In genomic region chr12:55037349-55037748, GRCh38 we compare ENCODE assay signal across 36 cellular contexts. TPM values are rescaled to one million over a fixed set of nuclear protein-coding genes. Genes with fewer than 3 reads are reported as not detected.
DNase-seq lines count a peak whose midpoint lies in the region; ATAC-seq, FAIRE-seq and TF ChIP-seq lines count a peak whose summit lies in the region.
"Had no signal": no experiment of that assay in that cellular context is flagged by ENCODE, and none has a peak within 500 bp of the region (broad histone marks: within the 10 kb centered on the region; RNA-seq: fewer than 3 reads in every experiment).

No MANE protein-coding gene starts in this region.

- H3K27me3 ChIP-seq in body of pancreas (no peaks in the 10 kb centered on the region), pancreas (no peaks in the 10 kb centered on the region), gastroesophageal sphincter (peaks cover 42% of the 10 kb centered on the region)

- DNase-seq in NCI-H2171 treated with DMSO at 0.1 percent for 48 hours (lab: John Stamatoyannopoulos, UW) (peak; percentile 63), NCI-H2171 (lab: John Stamatoyannopoulos, UW) (no peak), CD14-positive monocyte (ENCODE audit: low spot score) (no peak), body of pancreas (peak in 3 of 4 donors; percentile 30 to 59 (median 53)), pancreas (peak in 4 of 6 donors; percentile 18 to 54 (median 33)), KBM-7 (no peak), activated gamma-delta T cell treated with Interleukin-2 at 50 U/mL for 16 hours (no peak)
- DNase-seq: activated CD8-positive, alpha-beta memory T cell treated with anti-CD3 and anti-CD28 coated beads for 24 hours; activated effector memory CD4-positive, alpha-beta T cell treated with anti-CD3 and anti-CD28 coated beads, Interleukin-2, amount 50 U/mL, for 16 hours; activated T-cell treated with anti-CD3 and anti-CD28 coated beads, Interleukin-2, amount 50 U/mL, for 1 hour; Calu3; dorsolateral prefrontal cortex; left ventricle myocardium inferior; MG63; natural killer cell; NCI-H1436 treated with DMSO at 0.1 percent for 48 hours; NCI-H2227 treated with DMSO at 0.1 percent for 48 hours; NCI-H526 treated with DMSO at 0.1 percent for 48 hours; stimulated activated CD4-positive, alpha-beta T cell treated with anti-CD3 and anti-CD28 coated beads, Interleukin-2, amount 100 ng/mL, for 24 hours; T-cell; trophoblast cell had no signal

- H3K36me3 Mint-ChIP-seq in CD14-positive monocyte = peaks cover 0 to 2% of the 10 kb centered on the region in 2 donors
- H3K36me3 Mint-ChIP-seq: mesothelial cell of epicardium, natural killer cell, T-cell had no signal

- H3K4me3 ChIP-seq in body of pancreas (no peak overlapping the region), pancreas (no peak overlapping the region), gastroesophageal sphincter (no peak overlapping the region)
- H3K4me3 ChIP-seq: dorsolateral prefrontal cortex, K562, left ventricle myocardium inferior, MG63 had no signal

- in situ Hi-C loops in KBM-7 (cut with MboI; ENCODE audit: low pct_unique_long_range_greater_than_20kb, low sequenced_read_pairs) = no loop called here

- H3K4me3 Mint-ChIP-seq in CD14-positive monocyte = peak overlapping the region in 1 of 2 donors; percentile 56
- H3K4me3 Mint-ChIP-seq: mesothelial cell of epicardium had no signal

- H3K36me3 ChIP-seq in body of pancreas (replicated peaks in 1 of 2; ENCODE audit: insufficient read depth in 1 of 2, low read depth in 2 of 2) (no peaks in the 10 kb centered on the region), pancreas (no peaks in the 10 kb centered on the region), gastroesophageal sphincter (no peaks in the 10 kb centered on the region)
- H3K36me3 ChIP-seq: left ventricle myocardium inferior, MG63 had no signal

- ATAC-seq in body of pancreas (peak; percentile 35), pancreas (peak; percentile 77 to 87 (median 84)), gastroesophageal sphincter (no peak)
- ATAC-seq: activated CD4-positive, CD25-positive, alpha-beta regulatory T cell treated with anti-CD3 and anti-CD28 coated beads, Interleukin-2, amount 50 U/mL, for 24 hours; K562; natural killer cell had no signal

- TF ChIP-seq EP300 in gastroesophageal sphincter (IDR thresholded peaks at IDR 0.05) = no peak

- H3K4me1 Mint-ChIP-seq in CD14-positive monocyte = peaks cover 66% of the 10 kb centered on the region
- H3K4me1 Mint-ChIP-seq: mesothelial cell of epicardium had no signal

- FAIRE-seq in pancreas (lab: Jason Lieb, UNC) = no peak
- FAIRE-seq: K562, TTC549 had no signal

- H3K27ac ChIP-seq in body of pancreas (no peak overlapping the region), pancreas (no peak overlapping the region), gastroesophageal sphincter (no peak overlapping the region)
- H3K27ac ChIP-seq: dorsolateral prefrontal cortex, left ventricle myocardium inferior, RWPE1 had no signal

- TF ChIP-seq CTCF in CD14-positive monocyte (IDR thresholded peaks at IDR 0.05) (no peak), body of pancreas (IDR thresholded peaks at IDR 0.05) (peak in 2 of 7 experiments; percentile 9 to 18), pancreas (IDR thresholded peaks at IDR 0.05) (no peak), gastroesophageal sphincter (IDR thresholded peaks at IDR 0.05) (no peak)

- no peaks in the 10 kb centered on the region for H3K27me3 Mint-ChIP-seq in CD14-positive monocyte (ENCODE audit: low read depth in 3 of 3)

- peak overlapping the region in 6 of 7 donors; percentile 8 to 85 (median 78) for H3K27ac Mint-ChIP-seq in CD14-positive monocyte
- H3K27ac Mint-ChIP-seq: mesothelial cell of epicardium had no signal

- H3K9me3 Mint-ChIP-seq in CD14-positive monocyte = no peaks in the 10 kb centered on the region
- H3K9me3 Mint-ChIP-seq: mesothelial cell of epicardium, natural killer cell, T-cell had no signal

- intact Hi-C loops in CD14-positive monocyte (cut with micrococcal nuclease) (loop anchor here in 1 of 2 donors (5.0 kb wide), 1 partner anchor 40 kb away; no protein-coding TSS in a partner anchor), body of pancreas (cut with DNase I) (no loop called here), pancreas (cut with DNase I) (no loop called here)

- TF ChIP-seq POLR2A in body of pancreas (IDR thresholded peaks at IDR 0.05) (no peak), gastroesophageal sphincter (IDR thresholded peaks at IDR 0.05) (no peak)

- H3K9me3 ChIP-seq in body of pancreas = no peaks in the 10 kb centered on the region
- H3K9me3 ChIP-seq in pancreas = no peaks in the 10 kb centered on the region
- H3K9me3 ChIP-seq in gastroesophageal sphincter = no peaks in the 10 kb centered on the region
- H3K9me3 ChIP-seq: left ventricle myocardium inferior, MG63 had no signal

- H3K4me1 ChIP-seq in body of pancreas (peaks cover 7% of the 10 kb centered on the region), pancreas (peaks cover 0 to 5% (median 5%) of the 10 kb centered on the region in 3 donors), gastroesophageal sphincter (no peaks in the 10 kb centered on the region)
- H3K4me1 ChIP-seq: left ventricle myocardium inferior had no signal

RNA-seq across cellular contexts. Expression of gene NEUROD4, which starts 17.6 kb away (rescaled TPM):
- not detected for polyA plus RNA-seq in CD14-positive monocyte
- total RNA-seq in body of pancreas = not detected
- not detected for total RNA-seq in pancreas
- polyA plus RNA-seq in pancreas = under 1 TPM in 1 of 2 donors, not detected in 1; 0.02 TPM
- total RNA-seq in gastroesophageal sphincter = not detected
- total RNA-seq: A673, Calu3, fibroblast of lung, HT1080, K562, left ventricle myocardium inferior, mesothelial cell of epicardium, natural killer cell, osteocyte, SK-MEL-5, subcutaneous adipose tissue had no signal
- polyA plus RNA-seq: adipose tissue, BJ, fibroblast of lung, K562 had no signal

RNA-seq across cellular contexts. Expression of gene TESPA1, which starts 52.8 kb away (rescaled TPM):
- under 1 TPM; 0.37 to 0.61 TPM for polyA plus RNA-seq in CD14-positive monocyte
- total RNA-seq in body of pancreas = not detected
- under 1 TPM; 0.14 to 0.60 (median 0.35) TPM for total RNA-seq in pancreas
- polyA plus RNA-seq in pancreas = under 1 TPM; 0.08 to 0.14 TPM
- total RNA-seq in gastroesophageal sphincter = 1 to 10 TPM in 3 of 4 donors, under 1 TPM in 1; 0.17 to 3.2 (median 1.8) TPM
- total RNA-seq: A673, Calu3, cerebellum, fibroblast of lung, osteocyte, SK-MEL-5 had no signal
- polyA plus RNA-seq: BJ, fibroblast of lung had no signal

Comparison
In these comparisons a context has a peak if more than half of its experiments do, and no peak if none do; other contexts are left out.
1. DNase-seq: peak in NCI-H2171 treated with DMSO at 0.1 percent for 48 hours (single experiment), body of pancreas (3 of 4) and pancreas (4 of 6); none in NCI-H2171 (single experiment), CD14-positive monocyte (single experiment), KBM-7 (single experiment) and activated gamma-delta T cell treated with Interleukin-2 at 50 U/mL for 16 hours (single experiment).